ENCODE assay signal across 1 cellular context in the genomic region with DNA sequence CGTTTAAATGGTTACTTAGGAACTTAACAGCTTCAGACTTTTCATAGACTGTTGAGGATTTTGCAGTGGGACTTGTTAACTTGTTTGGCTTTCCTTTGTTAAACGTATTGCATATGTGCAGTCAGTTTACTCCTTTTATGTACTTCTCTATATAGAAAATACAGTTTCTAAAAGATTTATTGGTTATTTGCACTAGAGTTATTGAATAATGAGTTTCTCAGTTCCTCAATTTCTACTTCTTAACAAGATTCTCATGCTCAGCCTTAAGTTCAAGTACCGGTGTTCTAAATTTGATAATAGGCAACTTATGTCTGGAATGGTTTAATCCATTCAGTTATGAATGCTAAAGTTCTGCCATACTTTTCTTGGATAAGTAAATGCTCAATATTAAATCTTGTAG.
TF ChIP-seq lines count a peak whose summit lies in the region.

No MANE protein-coding gene starts in this region.

TF ChIP-seq in A549, 52 proteins besides CTCF, POLR2A, EP300 and RAD21 (continued from another document):
- TF ChIP-seq, protein P1, sequence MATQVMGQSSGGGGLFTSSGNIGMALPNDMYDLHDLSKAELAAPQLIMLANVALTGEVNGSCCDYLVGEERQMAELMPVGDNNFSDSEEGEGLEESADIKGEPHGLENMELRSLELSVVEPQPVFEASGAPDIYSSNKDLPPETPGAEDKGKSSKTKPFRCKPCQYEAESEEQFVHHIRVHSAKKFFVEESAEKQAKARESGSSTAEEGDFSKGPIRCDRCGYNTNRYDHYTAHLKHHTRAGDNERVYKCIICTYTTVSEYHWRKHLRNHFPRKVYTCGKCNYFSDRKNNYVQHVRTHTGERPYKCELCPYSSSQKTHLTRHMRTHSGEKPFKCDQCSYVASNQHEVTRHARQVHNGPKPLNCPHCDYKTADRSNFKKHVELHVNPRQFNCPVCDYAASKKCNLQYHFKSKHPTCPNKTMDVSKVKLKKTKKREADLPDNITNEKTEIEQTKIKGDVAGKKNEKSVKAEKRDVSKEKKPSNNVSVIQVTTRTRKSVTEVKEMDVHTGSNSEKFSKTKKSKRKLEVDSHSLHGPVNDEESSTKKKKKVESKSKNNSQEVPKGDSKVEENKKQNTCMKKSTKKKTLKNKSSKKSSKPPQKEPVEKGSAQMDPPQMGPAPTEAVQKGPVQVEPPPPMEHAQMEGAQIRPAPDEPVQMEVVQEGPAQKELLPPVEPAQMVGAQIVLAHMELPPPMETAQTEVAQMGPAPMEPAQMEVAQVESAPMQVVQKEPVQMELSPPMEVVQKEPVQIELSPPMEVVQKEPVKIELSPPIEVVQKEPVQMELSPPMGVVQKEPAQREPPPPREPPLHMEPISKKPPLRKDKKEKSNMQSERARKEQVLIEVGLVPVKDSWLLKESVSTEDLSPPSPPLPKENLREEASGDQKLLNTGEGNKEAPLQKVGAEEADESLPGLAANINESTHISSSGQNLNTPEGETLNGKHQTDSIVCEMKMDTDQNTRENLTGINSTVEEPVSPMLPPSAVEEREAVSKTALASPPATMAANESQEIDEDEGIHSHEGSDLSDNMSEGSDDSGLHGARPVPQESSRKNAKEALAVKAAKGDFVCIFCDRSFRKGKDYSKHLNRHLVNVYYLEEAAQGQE (IDR thresholded peaks at IDR 0.05) = no peak
- TF ChIP-seq, protein P2, sequence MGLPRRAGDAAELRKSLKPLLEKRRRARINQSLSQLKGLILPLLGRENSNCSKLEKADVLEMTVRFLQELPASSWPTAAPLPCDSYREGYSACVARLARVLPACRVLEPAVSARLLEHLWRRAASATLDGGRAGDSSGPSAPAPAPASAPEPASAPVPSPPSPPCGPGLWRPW (IDR thresholded peaks at IDR 0.05) = no peak
- TF ChIP-seq HDAC2 (IDR thresholded peaks at IDR 0.05) = no peak
